33 cellular contexts compared by ENCODE assay signal in the genomic region with DNA sequence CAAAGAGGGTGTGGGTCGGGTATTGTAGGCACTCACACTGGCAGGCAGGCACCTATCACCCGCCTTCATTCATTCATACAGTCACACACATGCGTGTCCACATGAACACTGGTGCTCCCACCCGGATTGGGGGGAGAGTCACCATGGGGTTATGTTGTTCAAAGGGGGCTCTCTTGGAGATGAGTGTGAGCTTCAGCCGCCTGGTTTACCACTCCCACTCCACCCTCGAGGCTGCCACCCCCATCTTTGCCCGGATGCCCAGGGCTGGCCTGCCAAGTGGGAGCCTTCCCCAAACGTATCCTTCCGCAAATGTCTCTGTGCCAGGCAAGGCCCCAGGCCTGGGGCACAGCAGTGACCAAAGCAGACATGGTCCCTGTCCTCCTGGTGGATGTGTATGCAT. TPM values are rescaled to one million over a fixed set of nuclear protein-coding genes. Genes with fewer than 3 reads are reported as not detected.
"Had no signal": no experiment of that assay in that cellular context is flagged by ENCODE, and none has a peak within 500 bp of the region (broad histone marks: within the 10 kb centered on the region; RNA-seq: fewer than 3 reads in every experiment).

No MANE protein-coding gene starts in this region.

- H3K27ac ChIP-seq: heart left ventricle, left lung, neural progenitor cell, neutrophil, ovary, right atrium auricular region, right lobe of liver, tibial nerve, uterus had no signal

- H3K9ac ChIP-seq: neural progenitor cell had no signal

- DNase-seq: left colon; left lung; mesendoderm; naive B cell; natural killer cell; nephron progenitor cell; occipital lobe; ovary; right lobe of liver; stimulated activated CD4-positive, alpha-beta T cell treated with anti-CD3 and anti-CD28 coated beads, Interleukin-12 subunit alpha, Interleukin-12 subunit beta, amount 100 ng/mL, for 4 hours; stimulated activated CD4-positive, alpha-beta T cell treated with anti-CD3 and anti-CD28 coated beads, Interleukin-15, amount 100 ng/mL, for 24 hours; stimulated activated CD4-positive, alpha-beta T cell treated with anti-CD3 and anti-CD28 coated beads, Interleukin-4, amount 100 ng/mL, for 24 hours; stimulated activated naive CD4-positive, alpha-beta T cell; substantia nigra; uterus had no signal

- H3K9me3 ChIP-seq: heart left ventricle, left lung, neutrophil, ovary, right lobe of liver, tibial nerve, uterus had no signal

- H3K4me1 ChIP-seq: neural progenitor cell, right lobe of liver had no signal

- FAIRE-seq: keratinocyte had no signal

- H2AFZ ChIP-seq: neural progenitor cell had no signal

- H3K36me3 ChIP-seq: heart left ventricle, left lung, neural progenitor cell, neutrophil, ovary, right atrium auricular region, right lobe of liver, tibial nerve, uterus had no signal

- H3K4me2 ChIP-seq: neural progenitor cell, smooth muscle cell had no signal

- ATAC-seq: heart left ventricle; left colon; left lung; natural killer cell; right lobe of liver; stimulated activated effector memory CD8-positive, alpha-beta T cell treated with anti-CD3 and anti-CD28 coated beads, Interleukin-12 subunit alpha, Interleukin-12 subunit beta, amount 100 ng/mL, for 72 hours had no signal

- H3K27me3 ChIP-seq: heart left ventricle, left lung, neural progenitor cell, neutrophil, ovary, right atrium auricular region, right lobe of liver, tibial nerve, uterus had no signal

- H3K4me3 ChIP-seq: heart left ventricle, left lung, lung, neural progenitor cell, ovary, right atrium auricular region, right lobe of liver, smooth muscle cell, tibial nerve, uterus had no signal

RNA-seq across cellular contexts. Expression of a gene that starts 22.6 kb away (rescaled TPM):
- total RNA-seq: heart left ventricle, left colon, left lung, liver, lung, mesothelial cell of epicardium, mononuclear cell, natural killer cell, occipital lobe, ovary, progenitor cell of endocrine pancreas, pulmonary artery endothelial cell, renal cortical epithelial cell, right atrium auricular region, right lobe of liver, skeletal muscle tissue, smooth muscle cell, temporal lobe, tibial nerve, ureter had no signal
- polyA plus RNA-seq: heart left ventricle, keratinocyte, liver, lung, ovary, smooth muscle cell had no signal

RNA-seq across cellular contexts. Expression of a gene that starts 54.8 kb away (rescaled TPM):
- total RNA-seq: natural killer cell, pulmonary artery endothelial cell had no signal
- polyA plus RNA-seq: keratinocyte had no signal
